ENCODE assay signal across 26 cellular contexts in genomic region chr2:37836711-37837110, GRCh38.
A peak's percentile ranks its signal among the peaks of the same experiment; 100 is the strongest.
DNase-seq lines count a peak whose midpoint lies in the region; ATAC-seq, FAIRE-seq and TF ChIP-seq lines count a peak whose summit lies in the region.
"Had no signal": no experiment of that assay in that cellular context is flagged by ENCODE, and none has a peak within 500 bp of the region (broad histone marks: within the 10 kb centered on the region; RNA-seq: fewer than 3 reads in every experiment).

No MANE protein-coding gene starts in this region.

- H3K9ac ChIP-seq in IMR-90 (ENCODE audit: low read depth, low read length), result no peak overlapping the region
- no peak overlapping the region for H3K9ac ChIP-seq in mesendoderm (ENCODE audit: low read length)
- H3K9ac ChIP-seq: BLaER1, GM23248, KMS-11, SK-N-SH had no signal

- H2BK20ac ChIP-seq in IMR-90 (ENCODE audit: low read depth, low read length), result peak overlapping the region; percentile 24

- no peak for DNase-seq in IMR-90
- no peak for DNase-seq in mesendoderm
- no peak for DNase-seq in psoas muscle
- no peak for DNase-seq in uterus
- no peak for DNase-seq in C1 segment of cervical spinal cord (lab: John Stamatoyannopoulos, UW)
- no peak for DNase-seq in H54 (ENCODE audit: insufficient read length, low spot score)
- DNase-seq in brain microvascular endothelial cell, result no peak
- DNase-seq: CD4-positive, alpha-beta memory T cell; COR-L47; GDM1; GM23248; HFFc6; MM.1S; NCI-H2029; NCI-H446 treated with DMSO at 0.1 percent for 48 hours; NCI-H526; NCI-H82; NK-92 treated with Interleukin-12 subunit alpha and Interleukin-12 subunit beta, amount 100 ng/mL, for 24 hours; PC-3; SK-N-SH had no signal

- H2BK120ac ChIP-seq in IMR-90 (ENCODE audit: low read depth, low read length) (0 out of 2 replicates have a peak overlapping the region, but pooled peaks have one; percentile 19), mesendoderm (ENCODE audit: low read depth, low read length) (no peak overlapping the region)

- FAIRE-seq in H54 (lab: Jason Lieb, UNC), result no peak
- FAIRE-seq: A204.1, GM12878, GM19239 had no signal

- no peaks in the 10 kb centered on the region for H3K79me2 ChIP-seq in mesendoderm (ENCODE audit: control insufficient read depth, insufficient read depth, low read length)

- TF ChIP-seq POLR2A in IMR-90 (IDR thresholded peaks at IDR 0.05; ENCODE audit: low read depth, low read length) (no peak), uterus (IDR thresholded peaks at IDR 0.05) (no peak), H54 (IDR thresholded peaks at IDR 0.05; ENCODE audit: low read depth, low read length) (no peak)

- dilution Hi-C loops in IMR-90 (cut with HindIII; ENCODE audit: low sequenced_read_pairs, unreplicated experiment), result no loop called here

- no peak for TF ChIP-seq RAD21 in IMR-90 (IDR thresholded peaks at IDR 0.05; ENCODE audit: low read length)

- POLR2A ChIA-PET in IMR-90 (lab: Charles Lee; ENCODE audit: unreplicated experiment), result no interaction called here

- H3K4me1 ChIP-seq in IMR-90 (ENCODE audit: control insufficient read depth, insufficient read depth, low read length) (peaks cover 17% of the 10 kb centered on the region), mesendoderm (ENCODE audit: control insufficient read depth, low read depth, low read length) (peaks cover 5% of the 10 kb centered on the region), psoas muscle (peaks cover 5% of the 10 kb centered on the region), uterus (peaks cover 6 to 10% of the 10 kb centered on the region in 2 donors)
- H3K4me1 ChIP-seq: BLaER1, HAP-1 had no signal

- H2BK5ac ChIP-seq in IMR-90 (ENCODE audit: low read depth, low read length, poor library complexity, severe bottlenecking) (no peak overlapping the region), mesendoderm (ENCODE audit: low read length) (no peak overlapping the region)

- ATAC-seq in IMR-90 (ENCODE audit: low read depth) (no peak), psoas muscle (peak in 1 of 4 donors; percentile 74)
- ATAC-seq: GM12878, PC-3 had no signal

- H2AK5ac ChIP-seq in IMR-90 (ENCODE audit: low read depth, low read length), result 0 out of 2 replicates have a peak overlapping the region, but pooled peaks have one; percentile 2
- peak overlapping the region; percentile 38 for H2AK5ac ChIP-seq in mesendoderm (ENCODE audit: low read length)

- no peak overlapping the region for H3K14ac ChIP-seq in IMR-90 (replicated peaks; ENCODE audit: low read depth, low read length)

- H2BK15ac ChIP-seq in IMR-90 (ENCODE audit: low read depth, low read length) (no peak overlapping the region), mesendoderm (replicated peaks; ENCODE audit: low read depth) (no peak overlapping the region)

- H2AK9ac ChIP-seq in IMR-90 (replicated peaks; ENCODE audit: low read depth, low read length, poor library complexity), result no peak overlapping the region

- H3K56ac ChIP-seq in IMR-90 (ENCODE audit: extremely low read depth, insufficient read depth, low read length), result no peak overlapping the region
- no peak overlapping the region for H3K56ac ChIP-seq in mesendoderm (ENCODE audit: low read length)

- BruUV-seq in IMR-90 (replicated peaks; lab: Mats Ljungman, UMichigan), result no TSS peak

- H4K8ac ChIP-seq in IMR-90 (ENCODE audit: low read depth in 2 of 2, low read length in 2 of 2) (no peak overlapping the region), mesendoderm (ENCODE audit: low read depth, low read length) (no peak overlapping the region)

- H3K4ac ChIP-seq in IMR-90 (ENCODE audit: low read depth, low read length) (peak overlapping the region; percentile 35), mesendoderm (ENCODE audit: low read depth, low read length) (no peak overlapping the region)

- peak overlapping the region; percentile 83 for H3K18ac ChIP-seq in IMR-90 (ENCODE audit: low read depth, low read length)
- no peak overlapping the region for H3K18ac ChIP-seq in mesendoderm (ENCODE audit: low read length)

- H4K5ac ChIP-seq in IMR-90 (ENCODE audit: low read depth, low read length) (peak overlapping the region; percentile 44), mesendoderm (ENCODE audit: low read length) (no peak overlapping the region)

- no peaks in the 10 kb centered on the region for H3K36me3 ChIP-seq in IMR-90 (ENCODE audit: control insufficient read depth, insufficient read depth, low read length)
- H3K36me3 ChIP-seq in mesendoderm (ENCODE audit: control insufficient read depth, insufficient read depth, low read length), result no peaks in the 10 kb centered on the region
- H3K36me3 ChIP-seq in psoas muscle (ENCODE audit: insufficient read depth in 1 of 2, low read depth in 1 of 2), result no peaks in the 10 kb centered on the region
- no peaks in the 10 kb centered on the region for H3K36me3 ChIP-seq in uterus
- no peaks in the 10 kb centered on the region for H3K36me3 ChIP-seq in brain microvascular endothelial cell (replicated peaks)
- H3K36me3 ChIP-seq: BLaER1, HAP-1 had no signal

- H3K9me1 ChIP-seq in IMR-90 (ENCODE audit: insufficient read depth, low read length), result peaks cover 10% of the 10 kb centered on the region; the same call in 1 of the 2 replicates

- no peak overlapping the region for H3K4me3 ChIP-seq in IMR-90 (ENCODE audit: insufficient read depth, low read depth, low read length)
- H3K4me3 ChIP-seq in mesendoderm (ENCODE audit: low read length), result no peak overlapping the region
- no peak overlapping the region for H3K4me3 ChIP-seq in psoas muscle
- no peak overlapping the region for H3K4me3 ChIP-seq in uterus
- H3K4me3 ChIP-seq in brain microvascular endothelial cell (ENCODE audit: low read depth, low read length), result no peak overlapping the region
- H3K4me3 ChIP-seq: BLaER1, GM12878, GM23248, HAP-1 had no signal

- H3K23ac ChIP-seq in IMR-90 (ENCODE audit: low read depth, low read length) (no peak overlapping the region), mesendoderm (ENCODE audit: low read length) (no peak overlapping the region)

- H3K9me3 ChIP-seq in IMR-90 (ENCODE audit: control insufficient read depth, insufficient read depth, low read length), result no peaks in the 10 kb centered on the region
- no peaks in the 10 kb centered on the region for H3K9me3 ChIP-seq in psoas muscle
- no peaks in the 10 kb centered on the region for H3K9me3 ChIP-seq in uterus
- H3K9me3 ChIP-seq: BLaER1, HAP-1, SK-N-SH had no signal

- H4K20me1 ChIP-seq in IMR-90 (ENCODE audit: insufficient read depth, low read length), result no peaks in the 10 kb centered on the region
- H4K20me1 ChIP-seq: BLaER1 had no signal

- no peak overlapping the region for H2AFZ ChIP-seq in IMR-90 (replicated peaks; ENCODE audit: low read length, poor library complexity)
- H2AFZ ChIP-seq: GM23248 had no signal

- 100% methylated on average over 2 of the region's 6 CpGs; no CpG with 5 or more reads in 1 of the 2 experiments for WGBS in IMR-90 (ENCODE audit: extremely low coverage in 2 of 2, insufficient read length in 1 of 2), 2 experiments
- no CpG with 5 or more reads among the region's 6 CpGs for WGBS in mesendoderm (ENCODE audit: extremely low coverage, insufficient coverage, low lambda C conversion rate)
- 52 to 81% (median 64%) methylated on average over 6 of the region's 6 CpGs for WGBS in psoas muscle, 3 donors

- H3K79me1 ChIP-seq in IMR-90 (ENCODE audit: low read depth in 1 of 2, low read length in 2 of 2), result peaks cover 0 to 2% of the 10 kb centered on the region in 2 experiments; a peak in 2 of 4 replicates
- no peaks in the 10 kb centered on the region for H3K79me1 ChIP-seq in mesendoderm (ENCODE audit: low read length)

- H3K27me3 ChIP-seq in IMR-90 (ENCODE audit: control insufficient read depth, insufficient read depth, low read length) (no peaks in the 10 kb centered on the region), mesendoderm (ENCODE audit: insufficient read depth, low read length, poor library complexity) (no peaks in the 10 kb centered on the region), psoas muscle (ENCODE audit: insufficient read depth in 3 of 3, low read length in 2 of 3) (no peaks in the 10 kb centered on the region), uterus (no peaks in the 10 kb centered on the region), brain microvascular endothelial cell (replicated peaks) (no peaks in the 10 kb centered on the region)
- H3K27me3 ChIP-seq: BLaER1 had no signal

- in situ Hi-C loops in IMR-90 (cut with MboI; ENCODE audit: low sequenced_read_pairs), result no loop called here
- in situ Hi-C loops in brain microvascular endothelial cell (cut with HindIII; ENCODE audit: low pct_ligation_motif_present, low sequenced_read_pairs), result no loop called here

- intact Hi-C loops in IMR-90 (cut with micrococcal nuclease), result no loop called here
- intact Hi-C loops in psoas muscle (cut with DNase I), result loop anchor here in 1 of 2 donors (10.0 kb wide), 1 partner anchor 292 kb away; no protein-coding TSS in a partner anchor
- intact Hi-C loops in uterus (cut with DNase I; ENCODE audit: low total_unique reads), result no loop called here

- TF ChIP-seq CTCF in IMR-90 (conservative IDR thresholded peaks at IDR 0.05; ENCODE audit: low read depth, low read length), result no peak
- no peak for TF ChIP-seq CTCF in psoas muscle (IDR thresholded peaks at IDR 0.05)
- no peak for TF ChIP-seq CTCF in uterus (IDR thresholded peaks at IDR 0.05)
- no peak for TF ChIP-seq CTCF in brain microvascular endothelial cell (IDR thresholded peaks at IDR 0.05; ENCODE audit: low read depth, low read length, missing control alignments)

- H3K27ac ChIP-seq in IMR-90 (ENCODE audit: insufficient read depth, low read length), result no peak overlapping the region
- H3K27ac ChIP-seq in mesendoderm (ENCODE audit: low read depth, low read length), result no peak overlapping the region
- peak overlapping the region; percentile 70 for H3K27ac ChIP-seq in psoas muscle
- H3K27ac ChIP-seq in uterus, result peak overlapping the region; percentile 80 to 86
- no peak overlapping the region for H3K27ac ChIP-seq in brain microvascular endothelial cell
- H3K27ac ChIP-seq: BLaER1, GM23248, KMS-11 had no signal

- no peak overlapping the region; the same call in 1 of the 2 replicates for H4K91ac ChIP-seq in IMR-90 (ENCODE audit: insufficient read depth, low read depth, low read length)

- H3K4me2 ChIP-seq in IMR-90 (ENCODE audit: low read depth, low read length) (no peak overlapping the region), mesendoderm (ENCODE audit: low read length) (no peak overlapping the region)
- H3K4me2 ChIP-seq: BLaER1, KMS-11, SK-N-SH had no signal

- CTCF ChIA-PET in IMR-90 (lab: Yijun Ruan, JAX), result interaction anchor here (1.4 kb wide), 1 partner anchor 41 kb away, joined by 3 read pairs; no protein-coding TSS in a partner anchor

TF ChIP-seq in IMR-90, 13 proteins besides CTCF, POLR2A, EP300 and RAD21:
- no peak for TF ChIP-seq ELK1 (IDR thresholded peaks at IDR 0.05; ENCODE audit: borderline replicate concordance, low read depth, low read length)
TF ChIP-seq in IMR-90: peak in this region for 0.

Comparison
In these comparisons a context has a peak if more than half of its experiments do, and no peak if none do; other contexts are left out.
1. H3K27ac ChIP-seq: peak in psoas muscle (single experiment) and uterus (2 of 2); none in IMR-90 (single experiment), mesendoderm (single experiment) and brain microvascular endothelial cell (single experiment).